9 cellular contexts compared by ENCODE assay signal in genomic region chr14:52950410-52950897, GRCh38. TPM values are rescaled to one million over a fixed set of nuclear protein-coding genes. Genes with fewer than 3 reads are reported as not detected.
DNase-seq lines count a peak whose midpoint lies in the region; ATAC-seq lines count a peak whose summit lies in the region.
"Had no signal": no experiment of that assay in that cellular context is flagged by ENCODE, and none has a peak within 500 bp of the region (broad histone marks: within the 10 kb centered on the region; RNA-seq: fewer than 3 reads in every experiment).

No MANE protein-coding gene starts in this region.

- peak; percentile 35 for ATAC-seq in HG03280 (IDR thresholded peaks at IDR 0.05; ENCODE audit: unreplicated experiment)
- ATAC-seq in T-helper 17 cell: peak; percentile 59

- peak overlapping the region; percentile 62 for H3K27ac Mint-ChIP-seq in T-helper 17 cell

- peak overlapping the region; percentile 91 for H3K4me3 Mint-ChIP-seq in T-helper 17 cell

- peaks cover 27% of the 10 kb centered on the region for H3K27me3 Mint-ChIP-seq in T-helper 17 cell

- H3K4me1 Mint-ChIP-seq in T-helper 17 cell: peaks cover 22% of the 10 kb centered on the region

- peak; percentile 26 to 49 for DNase-seq in NCI-H2081 (lab: John Stamatoyannopoulos, UW)
- DNase-seq in NCI-H2081 treated with DMSO at 0.1 percent for 48 hours (lab: John Stamatoyannopoulos, UW): no peak
- DNase-seq in T-helper 17 cell: peak; percentile 5 to 23 (median 20)
- DNase-seq in cerebellar cortex (ENCODE audit: low spot score): peak; percentile 71
- DNase-seq in kidney tubule cell (ENCODE audit: low spot score): peak; percentile 56
- peak; percentile 18 to 27 for DNase-seq in stimulated activated CD4-positive, alpha-beta T cell treated with anti-CD3 and anti-CD28 coated beads, Interleukin-2, amount 100 ng/mL, for 24 hours
- no peak for DNase-seq in mesenteric fat pad (ENCODE audit: low spot score)

- H3K36me3 Mint-ChIP-seq in T-helper 17 cell (ENCODE audit: low read depth): no peaks in the 10 kb centered on the region

- peaks cover 2% of the 10 kb centered on the region for H3K9me3 ChIP-seq in T-helper 17 cell (ENCODE audit: control insufficient read depth, low read length, poor library complexity, severe bottlenecking)
- H3K9me3 ChIP-seq: neutrophil had no signal

RNA-seq across cellular contexts. Expression of gene FERMT2, which starts 0.4 kb away (rescaled TPM):
- total RNA-seq in T-helper 17 cell (1 to 10 TPM in 1 of 2 donors, under 1 TPM in 1; 0.78 to 3.6 TPM), mesenteric fat pad (206 TPM)

Comparison
In these comparisons a context has a peak if more than half of its experiments do, and no peak if none do; other contexts are left out.
1. DNase-seq: peak in NCI-H2081 (2 of 2), T-helper 17 cell (3 of 3), cerebellar cortex (single experiment), kidney tubule cell (single experiment) and stimulated activated CD4-positive, alpha-beta T cell treated with anti-CD3 and anti-CD28 coated beads, Interleukin-2, amount 100 ng/mL, for 24 hours (2 of 2); none in NCI-H2081 treated with DMSO at 0.1 percent for 48 hours (single experiment) and mesenteric fat pad (single experiment).
2. RNA of gene FERMT2, which starts 0.4 kb away (total RNA-seq): 206 TPM in mesenteric fat pad (single experiment); 0.78 to 3.6 TPM in T-helper 17 cell; every median in the first group is over 10 times any median in the second.